1 cellular context compared by ENCODE assay signal in genomic region chr4:184400375-184400870, GRCh38.
TF ChIP-seq lines count a peak whose summit lies in the region.

No MANE protein-coding gene starts in this region.

TF ChIP-seq in IMR-90, 13 proteins besides CTCF, POLR2A, EP300 and RAD21 (continued from another document):
- no peak for TF ChIP-seq ELK1 (IDR thresholded peaks at IDR 0.05; ENCODE audit: borderline replicate concordance, low read depth, low read length)
- TF ChIP-seq FOS (IDR thresholded peaks at IDR 0.05; ENCODE audit: low read depth, low read length) = peak; percentile 73
- TF ChIP-seq RFX5 (IDR thresholded peaks at IDR 0.05; ENCODE audit: low read depth, low read length) = no peak
- peak; percentile 72 for TF ChIP-seq MAFK (IDR thresholded peaks at IDR 0.05; ENCODE audit: low read depth, low read length)
- peak; percentile 94 for TF ChIP-seq NFE2L2 (IDR thresholded peaks at IDR 0.05; ENCODE audit: low read depth, low read length)
- TF ChIP-seq CHD1 (IDR thresholded peaks at IDR 0.05; ENCODE audit: low read depth, low read length) = no peak
- TF ChIP-seq SMC3 (IDR thresholded peaks at IDR 0.05; ENCODE audit: low read depth, low read length) = no peak
- peak; percentile 14 for TF ChIP-seq RCOR1 (IDR thresholded peaks at IDR 0.05; ENCODE audit: insufficient replicate concordance, low read length)
- no peak for TF ChIP-seq USF2 (IDR thresholded peaks at IDR 0.05; ENCODE audit: low read depth, low read length)
- peak; percentile 89 for TF ChIP-seq BHLHE40 (IDR thresholded peaks at IDR 0.05; ENCODE audit: low read depth, low read length)
- TF ChIP-seq CEBPB (IDR thresholded peaks at IDR 0.05; ENCODE audit: low read depth, low read length) = peak; percentile 90
- no peak for TF ChIP-seq MXI1 (IDR thresholded peaks at IDR 0.05; ENCODE audit: borderline replicate concordance, low read depth, low read length)
